Comparison of ENCODE assay signal across 22 cellular contexts in the genomic region with DNA sequence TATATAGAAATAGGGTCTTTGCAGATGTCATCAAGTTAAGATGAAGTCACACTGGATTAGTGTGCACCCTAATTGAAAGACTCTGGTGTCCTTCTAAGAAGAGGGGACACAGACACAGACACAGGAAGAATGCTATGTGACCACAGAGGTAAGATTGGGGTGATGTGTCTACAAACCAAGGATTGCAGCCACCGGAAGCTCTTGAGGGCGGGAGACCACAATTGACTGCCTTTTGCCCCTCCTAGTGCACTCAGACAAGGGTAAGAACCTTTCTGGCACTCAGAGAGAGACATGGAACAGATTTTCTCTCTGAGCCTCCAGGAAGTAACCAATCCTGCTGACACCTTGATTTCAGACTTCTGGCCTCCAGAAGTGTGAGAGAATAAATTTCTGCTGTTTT. TPM values are rescaled to one million over a fixed set of nuclear protein-coding genes. Genes with fewer than 3 reads are reported as not detected.
A peak's percentile ranks its signal among the peaks of the same experiment; 100 is the strongest.
DNase-seq lines count a peak whose midpoint lies in the region; TF ChIP-seq lines count a peak whose summit lies in the region.
"Had no signal": no experiment of that assay in that cellular context is flagged by ENCODE, and none has a peak within 500 bp of the region (broad histone marks: within the 10 kb centered on the region; RNA-seq: fewer than 3 reads in every experiment).

No MANE protein-coding gene starts in this region.

- H3K27me3 ChIP-seq in BLaER1 (no peaks in the 10 kb centered on the region), Karpas-422 (ENCODE audit: low read length) (no peaks in the 10 kb centered on the region), Caco-2 (replicated peaks; ENCODE audit: control insufficient read depth, insufficient read depth, low read length) (no peaks in the 10 kb centered on the region)

- H4K20me1 ChIP-seq in BLaER1: peaks cover 31% of the 10 kb centered on the region; the same call in 1 of the 2 replicates
- H4K20me1 ChIP-seq in Karpas-422 (ENCODE audit: insufficient read depth, low read depth, low read length): no peaks in the 10 kb centered on the region

- no peaks in the 10 kb centered on the region for H3K9me3 Mint-ChIP-seq in Caco-2 (ENCODE audit: unreplicated experiment)
- H3K9me3 Mint-ChIP-seq: CD4-positive, alpha-beta T cell; CD8-positive, alpha-beta T cell had no signal

- BruUV-seq in Caco-2 (replicated peaks; lab: Mats Ljungman, UMichigan): no TSS peak

- no peak overlapping the region for H3K4me3 Mint-ChIP-seq in Caco-2 (ENCODE audit: unreplicated experiment)
- H3K4me3 Mint-ChIP-seq: B cell; CD4-positive, alpha-beta T cell; CD8-positive, alpha-beta T cell had no signal

- H3K9me2 ChIP-seq in Karpas-422 (replicated peaks; ENCODE audit: insufficient read depth, low read length): no peaks in the 10 kb centered on the region

- DNase-seq in NK-92 treated with Interleukin-12 subunit alpha and Interleukin-12 subunit beta, amount 100 ng/mL, for 24 hours (lab: John Stamatoyannopoulos, UW): peak; percentile 33
- DNase-seq in NK-92 (lab: John Stamatoyannopoulos, UW; ENCODE audit: unreplicated experiment): no peak
- DNase-seq in DMS79 (lab: John Stamatoyannopoulos, UW): peak; percentile 69
- DNase-seq in Karpas-422: no peak
- DNase-seq in SKM-1 (lab: John Stamatoyannopoulos, UW; ENCODE audit: unreplicated experiment): no peak
- DNase-seq in Caco-2: no peak
- no peak for DNase-seq in cerebellar nuclear complex (lab: John Stamatoyannopoulos, UW)
- DNase-seq: AML-193; CD4-positive, alpha-beta T cell; CD8-positive, alpha-beta T cell; DMS 273 treated with DMSO at 0.1 percent for 48 hours; DMS153; DND-41; EL; GDM1 had no signal

- H3K4me1 Mint-ChIP-seq in Caco-2 (ENCODE audit: low read depth, unreplicated experiment): peaks cover 14% of the 10 kb centered on the region
- H3K4me1 Mint-ChIP-seq: B cell had no signal

- H3K4me1 ChIP-seq in BLaER1 (peaks cover 22% of the 10 kb centered on the region), Karpas-422 (ENCODE audit: low read length) (peaks cover 76% of the 10 kb centered on the region), Caco-2 (peaks cover 18% of the 10 kb centered on the region)
- H3K4me1 ChIP-seq: A549 had no signal

- H3K27ac ChIP-seq in BLaER1 (no peak overlapping the region), Karpas-422 (ENCODE audit: low read length) (peak overlapping the region; percentile 65; the same call in 1 of the 2 replicates)
- H3K27ac ChIP-seq: 22Rv1, A549, C4-2B had no signal

- H3K27me3 Mint-ChIP-seq in Caco-2 (ENCODE audit: insufficient read depth, unreplicated experiment): peaks cover 5% of the 10 kb centered on the region

- H3K4me2 ChIP-seq in BLaER1: peak overlapping the region; percentile 30
- H3K4me2 ChIP-seq in Karpas-422 (ENCODE audit: low read depth, low read length, poor library complexity, severe bottlenecking): peak overlapping the region; percentile 56
- H3K4me2 ChIP-seq: A549 had no signal

- CTCF ChIA-PET in Caco-2 (lab: Charles Lee): no interaction called here

- no peak for TF ChIP-seq CTCF in Caco-2 (IDR thresholded peaks at IDR 0.05; ENCODE audit: insufficient read depth in 1 of 2, low read depth in 1 of 2, low read length in 1 of 2, severe bottlenecking in 1 of 2, unreplicated experiment in 1 of 2)

- no peak overlapping the region for H3K27ac Mint-ChIP-seq in Caco-2 (ENCODE audit: unreplicated experiment)
- H3K27ac Mint-ChIP-seq: B cell; CD4-positive, alpha-beta T cell; CD8-positive, alpha-beta T cell had no signal

- H2AFZ ChIP-seq in Karpas-422 (ENCODE audit: low read length): no peak overlapping the region

- no peaks in the 10 kb centered on the region for H3K79me2 ChIP-seq in Karpas-422 (ENCODE audit: low read length)

- H3K36me3 ChIP-seq in BLaER1 (no peaks in the 10 kb centered on the region), Karpas-422 (ENCODE audit: insufficient read depth, low read length) (no peaks in the 10 kb centered on the region), Caco-2 (ENCODE audit: control insufficient read depth, insufficient read depth, low read length) (no peaks in the 10 kb centered on the region)

- intact Hi-C loops in Caco-2 (cut with micrococcal nuclease; ENCODE audit: unreplicated experiment): no loop called here

- no peaks in the 10 kb centered on the region for H3K9me3 ChIP-seq in BLaER1
- H3K9me3 ChIP-seq in Karpas-422 (ENCODE audit: low read length): no peaks in the 10 kb centered on the region
- no peaks in the 10 kb centered on the region for H3K9me3 ChIP-seq in Caco-2
- H3K9me3 ChIP-seq: A549 had no signal

- no peak overlapping the region for H3K4me3 ChIP-seq in BLaER1
- H3K4me3 ChIP-seq in Karpas-422 (ENCODE audit: low read length): no peak overlapping the region
- H3K4me3 ChIP-seq in Caco-2 (ENCODE audit: low read depth, low read length): no peak overlapping the region
- H3K4me3 ChIP-seq: A549, GM12878 had no signal

- no peaks in the 10 kb centered on the region for H3K36me3 Mint-ChIP-seq in Caco-2 (ENCODE audit: insufficient read depth, unreplicated experiment)
- H3K36me3 Mint-ChIP-seq: CD8-positive, alpha-beta T cell had no signal

- POLR2A ChIA-PET in Caco-2 (lab: Charles Lee): no interaction called here

- H3K9ac ChIP-seq in BLaER1: no peak overlapping the region
- peak overlapping the region; percentile 16; the same call in 1 of the 2 replicates for H3K9ac ChIP-seq in Karpas-422 (ENCODE audit: low read length)

RNA-seq across cellular contexts. Expression of gene ARAP3, which starts 51.2 kb away (rescaled TPM):
- 0.07 TPM in 1 of 2 replicates, not detected in the other for total RNA-seq in Karpas-422 (2014; rRNA removed; shearing (Covaris generic); ENCODE audit: low replicate concordance)
- total RNA-seq in Caco-2 (2022): 6.3 and 7.5 TPM in 2 replicates
- total RNA-seq: G401 had no signal

Comparison
In these comparisons a context has a peak if more than half of its experiments do, and no peak if none do; other contexts are left out.
1. DNase-seq: peak in NK-92 treated with Interleukin-12 subunit alpha and Interleukin-12 subunit beta, amount 100 ng/mL, for 24 hours (single experiment) and DMS79 (single experiment); none in NK-92 (single experiment), Karpas-422 (single experiment), SKM-1 (single experiment), Caco-2 (0 of 2) and cerebellar nuclear complex (0 of 2).